In the genomic region with DNA sequence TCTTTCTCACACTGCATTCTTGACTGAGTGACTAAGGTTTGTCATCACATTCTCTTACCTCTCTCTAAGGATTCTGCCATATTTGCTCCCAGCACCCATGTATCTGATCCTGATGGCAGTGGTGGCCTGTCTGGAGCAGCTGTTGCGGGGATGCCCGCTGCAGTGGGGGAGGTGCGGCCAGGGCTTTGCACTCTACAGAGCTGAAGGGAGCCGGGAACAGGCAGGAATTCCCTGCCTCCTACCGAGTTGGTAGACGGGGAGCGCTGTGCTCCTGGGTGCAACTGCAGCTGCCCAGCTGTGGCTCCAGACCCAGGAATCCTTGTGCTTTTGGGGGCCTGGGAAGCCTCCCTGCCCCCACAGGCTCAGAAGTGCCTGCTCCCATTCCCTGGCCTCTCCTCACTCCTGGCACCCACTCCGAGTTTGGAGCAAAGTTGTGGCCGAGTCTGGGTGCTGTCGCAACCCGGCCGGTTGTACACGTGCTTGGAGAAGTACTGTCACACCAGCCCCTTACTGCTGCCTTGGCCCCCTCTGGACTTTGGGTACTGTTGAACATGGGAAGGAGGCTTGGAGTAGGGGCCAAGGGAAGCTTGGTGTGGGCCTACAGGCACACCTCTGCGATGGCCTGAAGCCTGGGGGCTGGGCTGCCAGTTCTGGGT, we compare ENCODE assay signal across 1 cellular context.
TF ChIP-seq lines count a peak whose summit lies in the region.

No MANE protein-coding gene starts in this region.

TF ChIP-seq in GM23338, 12 proteins besides CTCF, POLR2A, EP300 and RAD21 (continued from another document):
- no peak for TF ChIP-seq JUNB (IDR thresholded peaks at IDR 0.05; ENCODE audit: unreplicated experiment)
- TF ChIP-seq, protein P1, sequence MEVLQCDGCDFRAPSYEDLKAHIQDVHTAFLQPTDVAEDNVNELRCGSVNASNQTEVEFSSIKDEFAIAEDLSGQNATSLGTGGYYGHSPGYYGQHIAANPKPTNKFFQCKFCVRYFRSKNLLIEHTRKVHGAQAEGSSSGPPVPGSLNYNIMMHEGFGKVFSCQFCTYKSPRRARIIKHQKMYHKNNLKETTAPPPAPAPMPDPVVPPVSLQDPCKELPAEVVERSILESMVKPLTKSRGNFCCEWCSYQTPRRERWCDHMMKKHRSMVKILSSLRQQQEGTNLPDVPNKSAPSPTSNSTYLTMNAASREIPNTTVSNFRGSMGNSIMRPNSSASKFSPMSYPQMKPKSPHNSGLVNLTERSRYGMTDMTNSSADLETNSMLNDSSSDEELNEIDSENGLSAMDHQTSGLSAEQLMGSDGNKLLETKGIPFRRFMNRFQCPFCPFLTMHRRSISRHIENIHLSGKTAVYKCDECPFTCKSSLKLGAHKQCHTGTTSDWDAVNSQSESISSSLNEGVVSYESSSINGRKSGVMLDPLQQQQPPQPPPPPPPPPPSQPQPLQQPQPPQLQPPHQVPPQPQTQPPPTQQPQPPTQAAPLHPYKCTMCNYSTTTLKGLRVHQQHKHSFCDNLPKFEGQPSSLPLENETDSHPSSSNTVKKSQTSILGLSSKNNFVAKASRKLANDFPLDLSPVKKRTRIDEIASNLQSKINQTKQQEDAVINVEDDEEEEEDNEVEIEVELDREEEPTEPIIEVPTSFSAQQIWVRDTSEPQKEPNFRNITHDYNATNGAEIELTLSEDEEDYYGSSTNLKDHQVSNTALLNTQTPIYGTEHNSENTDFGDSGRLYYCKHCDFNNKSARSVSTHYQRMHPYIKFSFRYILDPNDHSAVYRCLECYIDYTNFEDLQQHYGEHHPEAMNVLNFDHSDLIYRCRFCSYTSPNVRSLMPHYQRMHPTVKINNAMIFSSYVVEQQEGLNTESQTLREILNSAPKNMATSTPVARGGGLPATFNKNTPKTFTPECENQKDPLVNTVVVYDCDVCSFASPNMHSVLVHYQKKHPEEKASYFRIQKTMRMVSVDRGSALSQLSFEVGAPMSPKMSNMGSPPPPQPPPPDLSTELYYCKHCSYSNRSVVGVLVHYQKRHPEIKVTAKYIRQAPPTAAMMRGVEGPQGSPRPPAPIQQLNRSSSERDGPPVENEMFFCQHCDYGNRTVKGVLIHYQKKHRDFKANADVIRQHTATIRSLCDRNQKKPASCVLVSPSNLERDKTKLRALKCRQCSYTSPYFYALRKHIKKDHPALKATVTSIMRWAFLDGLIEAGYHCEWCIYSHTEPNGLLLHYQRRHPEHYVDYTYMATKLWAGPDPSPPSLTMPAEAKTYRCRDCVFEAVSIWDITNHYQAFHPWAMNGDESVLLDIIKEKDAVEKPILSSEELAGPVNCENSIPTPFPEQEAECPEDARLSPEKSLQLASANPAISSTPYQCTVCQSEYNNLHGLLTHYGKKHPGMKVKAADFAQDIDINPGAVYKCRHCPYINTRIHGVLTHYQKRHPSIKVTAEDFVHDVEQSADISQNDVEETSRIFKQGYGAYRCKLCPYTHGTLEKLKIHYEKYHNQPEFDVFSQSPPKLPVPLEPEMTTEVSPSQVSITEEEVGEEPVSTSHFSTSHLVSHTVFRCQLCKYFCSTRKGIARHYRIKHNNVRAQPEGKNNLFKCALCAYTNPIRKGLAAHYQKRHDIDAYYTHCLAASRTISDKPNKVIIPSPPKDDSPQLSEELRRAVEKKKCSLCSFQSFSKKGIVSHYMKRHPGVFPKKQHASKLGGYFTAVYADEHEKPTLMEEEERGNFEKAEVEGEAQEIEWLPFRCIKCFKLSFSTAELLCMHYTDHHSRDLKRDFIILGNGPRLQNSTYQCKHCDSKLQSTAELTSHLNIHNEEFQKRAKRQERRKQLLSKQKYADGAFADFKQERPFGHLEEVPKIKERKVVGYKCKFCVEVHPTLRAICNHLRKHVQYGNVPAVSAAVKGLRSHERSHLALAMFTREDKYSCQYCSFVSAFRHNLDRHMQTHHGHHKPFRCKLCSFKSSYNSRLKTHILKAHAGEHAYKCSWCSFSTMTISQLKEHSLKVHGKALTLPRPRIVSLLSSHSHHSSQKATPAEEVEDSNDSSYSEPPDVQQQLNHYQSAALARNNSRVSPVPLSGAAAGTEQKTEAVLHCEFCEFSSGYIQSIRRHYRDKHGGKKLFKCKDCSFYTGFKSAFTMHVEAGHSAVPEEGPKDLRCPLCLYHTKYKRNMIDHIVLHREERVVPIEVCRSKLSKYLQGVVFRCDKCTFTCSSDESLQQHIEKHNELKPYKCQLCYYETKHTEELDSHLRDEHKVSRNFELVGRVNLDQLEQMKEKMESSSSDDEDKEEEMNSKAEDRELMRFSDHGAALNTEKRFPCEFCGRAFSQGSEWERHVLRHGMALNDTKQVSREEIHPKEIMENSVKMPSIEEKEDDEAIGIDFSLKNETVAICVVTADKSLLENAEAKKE (CRISPR knock-in tag; IDR thresholded peaks at IDR 0.05), result no peak
- no peak for TF ChIP-seq NANOG (IDR thresholded peaks at IDR 0.05; ENCODE audit: borderline replicate concordance)
- TF ChIP-seq POLR2AphosphoS5 (IDR thresholded peaks at IDR 0.05; ENCODE audit: low read depth), result no peak
- no peak for TF ChIP-seq CREB1 (CRISPR knock-in tag; IDR thresholded peaks at IDR 0.05; ENCODE audit: low read depth)
- TF ChIP-seq ZNF114 (CRISPR knock-in tag; IDR thresholded peaks at IDR 0.05), result no peak
- no peak for TF ChIP-seq EZH2phosphoT487 (IDR thresholded peaks at IDR 0.05; ENCODE audit: unreplicated experiment)
